21 cellular contexts compared by ENCODE assay signal in the genomic region with DNA sequence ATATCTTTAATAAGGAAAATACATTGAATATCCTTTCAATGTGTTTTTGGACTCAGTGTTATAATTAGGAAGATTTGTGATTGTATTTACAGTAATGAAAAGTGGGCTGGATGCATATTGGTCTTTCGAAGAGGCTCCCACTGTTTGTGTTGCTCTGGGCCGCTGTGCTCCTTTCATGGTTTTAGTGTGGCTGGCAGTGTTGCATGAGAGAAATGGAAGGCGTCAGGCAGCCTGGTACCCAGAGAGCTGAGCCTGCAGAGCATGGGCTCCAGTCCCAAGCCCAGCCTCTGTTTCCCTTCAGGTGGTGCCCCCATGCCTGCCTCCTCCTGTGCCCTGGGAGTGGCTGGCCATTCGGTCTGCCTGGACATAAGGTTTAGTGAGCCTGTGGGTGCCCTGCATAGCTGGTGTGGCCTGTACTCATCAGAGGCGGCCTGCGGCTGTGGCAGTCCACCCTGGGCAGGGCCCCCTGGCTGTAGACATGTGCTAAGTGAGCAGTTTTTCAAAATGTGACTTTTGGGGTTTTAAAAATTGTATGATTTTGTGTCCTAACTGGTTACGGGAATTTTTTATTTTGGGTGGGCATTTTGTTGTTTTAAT. TPM values are rescaled to one million over a fixed set of nuclear protein-coding genes. Genes with fewer than 3 reads are reported as not detected.
A peak's percentile ranks its signal among the peaks of the same experiment; 100 is the strongest.
DNase-seq lines count a peak whose midpoint lies in the region; ATAC-seq and TF ChIP-seq lines count a peak whose summit lies in the region.
"Had no signal": no experiment of that assay in that cellular context is flagged by ENCODE, and none has a peak within 500 bp of the region (broad histone marks: within the 10 kb centered on the region; RNA-seq: fewer than 3 reads in every experiment).

No MANE protein-coding gene starts in this region.

- H3K9me3 Mint-ChIP-seq in activated T-cell treated with anti-CD3 and anti-CD28 coated beads, Interleukin-2, amount 50 U/mL, for 24 hours = no peaks in the 10 kb centered on the region
- H3K9me3 Mint-ChIP-seq in WTC11 = no peaks in the 10 kb centered on the region
- H3K9me3 Mint-ChIP-seq in stimulated activated memory B cell treated with anti-CD40 and anti-IgM and Interleukin-4, amounts not matched to agents 10 μg/mL and 1 μg/mL and 100 μg/mL, for 72 hours = no peaks in the 10 kb centered on the region
- H3K9me3 Mint-ChIP-seq: activated naive CD4-positive, alpha-beta T cell treated with anti-CD3 and anti-CD28 coated beads, Interleukin-2, amount 50 U/mL, for 72 hours had no signal

- H3K36me3 Mint-ChIP-seq in activated T-cell treated with anti-CD3 and anti-CD28 coated beads, Interleukin-2, amount 50 U/mL, for 24 hours (ENCODE audit: low read depth) = peaks cover 88% of the 10 kb centered on the region
- peaks cover 19% of the 10 kb centered on the region for H3K36me3 Mint-ChIP-seq in WTC11
- peaks cover 58% of the 10 kb centered on the region for H3K36me3 Mint-ChIP-seq in stimulated activated memory B cell treated with anti-CD40 and anti-IgM and Interleukin-4, amounts not matched to agents 10 μg/mL and 1 μg/mL and 100 μg/mL, for 72 hours

- POLR2A ChIA-PET in WTC11 (lab: Charles Lee) = no interaction called here

- intact Hi-C loops in right cardiac atrium (cut with DNase I) = no loop called here

- no peak overlapping the region for H3K4me3 Mint-ChIP-seq in activated T-cell treated with anti-CD3 and anti-CD28 coated beads, Interleukin-2, amount 50 U/mL, for 24 hours
- no peak overlapping the region for H3K4me3 Mint-ChIP-seq in WTC11
- no peak overlapping the region for H3K4me3 Mint-ChIP-seq in stimulated activated memory B cell treated with anti-CD40 and anti-IgM and Interleukin-4, amounts not matched to agents 10 μg/mL and 1 μg/mL and 100 μg/mL, for 72 hours

- ATAC-seq in WTC11 (peak; percentile 75), right cardiac atrium (peak; percentile 46 to 64), HG02610 (IDR thresholded peaks at IDR 0.05; ENCODE audit: unreplicated experiment) (no peak), GM18858 (IDR thresholded peaks at IDR 0.05; ENCODE audit: unreplicated experiment) (no peak)
- ATAC-seq in stimulated activated memory B cell treated with anti-CD40 and anti-IgM and Interleukin-4, amounts not matched to agents 10 μg/mL and 1 μg/mL and 100 μg/mL, for 72 hours = no peak
- ATAC-seq: activated naive CD4-positive, alpha-beta T cell treated with anti-CD3 and anti-CD28 coated beads, Interleukin-2, amount 50 U/mL, for 72 hours had no signal

- H3K4me3 ChIP-seq in right cardiac atrium (ENCODE audit: low read length) = no peak overlapping the region
- H3K4me3 ChIP-seq: coronary artery, heart left ventricle, PC-9, SJSA1 had no signal

- TF ChIP-seq CTCF in WTC11 (IDR thresholded peaks at IDR 0.05) = no peak

- H3K27ac ChIP-seq in right cardiac atrium (ENCODE audit: low read length) = no peak overlapping the region
- H3K27ac ChIP-seq: C4-2B, coronary artery, heart left ventricle, PC-9, SJSA1 had no signal

- H3K4me1 Mint-ChIP-seq in activated T-cell treated with anti-CD3 and anti-CD28 coated beads, Interleukin-2, amount 50 U/mL, for 24 hours (ENCODE audit: low read depth) = peaks cover 48% of the 10 kb centered on the region
- H3K4me1 Mint-ChIP-seq in WTC11 = peaks cover 30% of the 10 kb centered on the region
- H3K4me1 Mint-ChIP-seq in stimulated activated memory B cell treated with anti-CD40 and anti-IgM and Interleukin-4, amounts not matched to agents 10 μg/mL and 1 μg/mL and 100 μg/mL, for 72 hours = peaks cover 30% of the 10 kb centered on the region

- H3K4me1 ChIP-seq in right cardiac atrium (ENCODE audit: control insufficient read depth, insufficient read depth, low read length) = peaks cover 10% of the 10 kb centered on the region

- no peaks in the 10 kb centered on the region for H3K27me3 Mint-ChIP-seq in activated T-cell treated with anti-CD3 and anti-CD28 coated beads, Interleukin-2, amount 50 U/mL, for 24 hours
- no peaks in the 10 kb centered on the region for H3K27me3 Mint-ChIP-seq in WTC11 (ENCODE audit: low read depth)
- no peaks in the 10 kb centered on the region for H3K27me3 Mint-ChIP-seq in stimulated activated memory B cell treated with anti-CD40 and anti-IgM and Interleukin-4, amounts not matched to agents 10 μg/mL and 1 μg/mL and 100 μg/mL, for 72 hours

- H3K27ac Mint-ChIP-seq in activated T-cell treated with anti-CD3 and anti-CD28 coated beads, Interleukin-2, amount 50 U/mL, for 24 hours = peak overlapping the region; percentile 2
- peak overlapping the region; percentile 42 for H3K27ac Mint-ChIP-seq in WTC11
- H3K27ac Mint-ChIP-seq in stimulated activated memory B cell treated with anti-CD40 and anti-IgM and Interleukin-4, amounts not matched to agents 10 μg/mL and 1 μg/mL and 100 μg/mL, for 72 hours = peak overlapping the region; percentile 48

- 80% methylated on average over 7 of the region's 7 CpGs for WGBS in right cardiac atrium

- H3K9me3 ChIP-seq in right cardiac atrium (ENCODE audit: control insufficient read depth, low read length) = no peaks in the 10 kb centered on the region
- H3K9me3 ChIP-seq: heart left ventricle, SJSA1 had no signal

- no peak for DNase-seq in activated T-cell treated with anti-CD3 and anti-CD28 coated beads, Interleukin-2, amount 50 U/mL, for 24 hours
- DNase-seq in activated T-cell treated with anti-CD3 and anti-CD28 coated beads, Interleukin-2, amount 50 U/mL, for 1 hour = no peak
- DNase-seq in WTC11 (ENCODE audit: low spot score) (no peak), right cardiac atrium (peak in 1 of 3 donors; percentile 58), NCI-H510A (lab: John Stamatoyannopoulos, UW) (no peak)
- DNase-seq: activated CD4-positive, CD25-positive, alpha-beta regulatory T cell; DMS 273 treated with DMSO at 0.1 percent for 48 hours; GF-D8; heart left ventricle; Karpas-422; NCI-H1048; NCI-H187 treated with DMSO at 0.1 percent for 48 hours; PC-9; stimulated activated CD4-positive, alpha-beta T cell treated with anti-CD3 and anti-CD28 coated beads, Interleukin-4, amount 100 ng/mL, for 4 hours had no signal

- H3K27me3 ChIP-seq in right cardiac atrium (ENCODE audit: control insufficient read depth, insufficient read depth) = no peaks in the 10 kb centered on the region
- H3K27me3 ChIP-seq: heart left ventricle, SJSA1 had no signal

- CTCF ChIA-PET in WTC11 (lab: Charles Lee) = interaction anchor here (1.5 to 2.8 kb wide), 2 partner anchors 15 to 85 kb away, joined by 5 to 10 read pairs; no protein-coding TSS in a partner anchor

TF ChIP-seq in WTC11, 78 proteins besides CTCF, POLR2A, EP300 and RAD21 (continues in another document):
- TF ChIP-seq, protein P1, sequence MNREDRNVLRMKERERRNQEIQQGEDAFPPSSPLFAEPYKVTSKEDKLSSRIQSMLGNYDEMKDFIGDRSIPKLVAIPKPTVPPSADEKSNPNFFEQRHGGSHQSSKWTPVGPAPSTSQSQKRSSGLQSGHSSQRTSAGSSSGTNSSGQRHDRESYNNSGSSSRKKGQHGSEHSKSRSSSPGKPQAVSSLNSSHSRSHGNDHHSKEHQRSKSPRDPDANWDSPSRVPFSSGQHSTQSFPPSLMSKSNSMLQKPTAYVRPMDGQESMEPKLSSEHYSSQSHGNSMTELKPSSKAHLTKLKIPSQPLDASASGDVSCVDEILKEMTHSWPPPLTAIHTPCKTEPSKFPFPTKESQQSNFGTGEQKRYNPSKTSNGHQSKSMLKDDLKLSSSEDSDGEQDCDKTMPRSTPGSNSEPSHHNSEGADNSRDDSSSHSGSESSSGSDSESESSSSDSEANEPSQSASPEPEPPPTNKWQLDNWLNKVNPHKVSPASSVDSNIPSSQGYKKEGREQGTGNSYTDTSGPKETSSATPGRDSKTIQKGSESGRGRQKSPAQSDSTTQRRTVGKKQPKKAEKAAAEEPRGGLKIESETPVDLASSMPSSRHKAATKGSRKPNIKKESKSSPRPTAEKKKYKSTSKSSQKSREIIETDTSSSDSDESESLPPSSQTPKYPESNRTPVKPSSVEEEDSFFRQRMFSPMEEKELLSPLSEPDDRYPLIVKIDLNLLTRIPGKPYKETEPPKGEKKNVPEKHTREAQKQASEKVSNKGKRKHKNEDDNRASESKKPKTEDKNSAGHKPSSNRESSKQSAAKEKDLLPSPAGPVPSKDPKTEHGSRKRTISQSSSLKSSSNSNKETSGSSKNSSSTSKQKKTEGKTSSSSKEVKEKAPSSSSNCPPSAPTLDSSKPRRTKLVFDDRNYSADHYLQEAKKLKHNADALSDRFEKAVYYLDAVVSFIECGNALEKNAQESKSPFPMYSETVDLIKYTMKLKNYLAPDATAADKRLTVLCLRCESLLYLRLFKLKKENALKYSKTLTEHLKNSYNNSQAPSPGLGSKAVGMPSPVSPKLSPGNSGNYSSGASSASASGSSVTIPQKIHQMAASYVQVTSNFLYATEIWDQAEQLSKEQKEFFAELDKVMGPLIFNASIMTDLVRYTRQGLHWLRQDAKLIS (CRISPR knock-in tag; IDR thresholded peaks at IDR 0.05; ENCODE audit: borderline replicate concordance) = no peak
- no peak for TF ChIP-seq FOXJ3 (CRISPR knock-in tag; IDR thresholded peaks at IDR 0.05; ENCODE audit: borderline replicate concordance)
- TF ChIP-seq NR3C1 (CRISPR knock-in tag; conservative IDR thresholded peaks at IDR 0.05; ENCODE audit: low read depth) = no peak
- no peak for TF ChIP-seq FOXK1 (CRISPR knock-in tag; IDR thresholded peaks at IDR 0.05)

RNA-seq across cellular contexts. Expression of a gene that starts 27.4 kb away (rescaled TPM):
- total RNA-seq in WTC11 (2021) (43.7 to 48.1 TPM (median 44.4 TPM) in 3 replicates), right cardiac atrium (10 to 100 TPM; 38.2 to 45.6 (median 41.2) TPM)
- polyA plus RNA-seq in right cardiac atrium = 39.8 TPM

RNA-seq across cellular contexts. Expression of a gene that starts 29.3 kb away (rescaled TPM):
- total RNA-seq in WTC11 (2021) (53.3 to 61.5 TPM (median 60.1 TPM) in 3 replicates), right cardiac atrium (100 to 1,000 TPM in 1 of 4 donors, 10 to 100 TPM in 3; 77.8 to 111 (median 90.2) TPM)
- polyA plus RNA-seq in right cardiac atrium = 42.3 TPM

Comparison
In these comparisons a context has a peak if more than half of its experiments do, and no peak if none do; other contexts are left out.
1. ATAC-seq: peak in WTC11 (single experiment) and right cardiac atrium (2 of 2); none in stimulated activated memory B cell treated with anti-CD40 and anti-IgM and Interleukin-4, amounts not matched to agents 10 μg/mL and 1 μg/mL and 100 μg/mL, for 72 hours (single experiment), HG02610 (single experiment) and GM18858 (single experiment).
2. Peak in every context shown above with its lines, with median percentiles within 50 percentile points of each other: H3K27ac Mint-ChIP-seq.